13 cellular contexts compared by ENCODE assay signal in genomic region chr1:37391181-37391949, GRCh38.
DNase-seq lines count a peak whose midpoint lies in the region; ATAC-seq lines count a peak whose summit lies in the region.
"Had no signal": no experiment of that assay in that cellular context is flagged by ENCODE, and none has a peak within 500 bp of the region (broad histone marks: within the 10 kb centered on the region; RNA-seq: fewer than 3 reads in every experiment).

No MANE protein-coding gene starts in this region.

- no peak overlapping the region for H3K4me3 Mint-ChIP-seq in activated naive CD8-positive, alpha-beta T cell treated with anti-CD3 and anti-CD28 coated beads, Interleukin-2, amount 50 U/mL, for 24 hours
- no peak overlapping the region for H3K4me3 Mint-ChIP-seq in stimulated activated memory B cell treated with anti-CD40 and anti-IgM and Interleukin-4, amounts not matched to agents 10 μg/mL and 1 μg/mL and 100 μg/mL, for 72 hours
- H3K4me3 Mint-ChIP-seq: activated T-helper 1 cell treated with anti-CD3 and anti-CD28 coated beads, Interleukin-12 subunit alpha, Interleukin-12 subunit beta, Interleukin-2, Interleukin-4 antibody, amounts not matched to agents 30 ng/mL and 10 ng/mL and 1 ng/mL, durations not matched to agents 14 hours and 24 hours and 36 hours; HFFc6 had no signal

- peaks cover 16% of the 10 kb centered on the region for H3K27me3 Mint-ChIP-seq in activated naive CD8-positive, alpha-beta T cell treated with anti-CD3 and anti-CD28 coated beads, Interleukin-2, amount 50 U/mL, for 24 hours
- H3K27me3 Mint-ChIP-seq in stimulated activated memory B cell treated with anti-CD40 and anti-IgM and Interleukin-4, amounts not matched to agents 10 μg/mL and 1 μg/mL and 100 μg/mL, for 72 hours = peaks cover 49% of the 10 kb centered on the region

- H3K4me1 ChIP-seq in ectodermal cell (ENCODE audit: control insufficient read depth, insufficient read depth, low read length) = peaks cover 35% of the 10 kb centered on the region

- no peak overlapping the region for H3K27ac Mint-ChIP-seq in activated naive CD8-positive, alpha-beta T cell treated with anti-CD3 and anti-CD28 coated beads, Interleukin-2, amount 50 U/mL, for 24 hours
- H3K27ac Mint-ChIP-seq in stimulated activated memory B cell treated with anti-CD40 and anti-IgM and Interleukin-4, amounts not matched to agents 10 μg/mL and 1 μg/mL and 100 μg/mL, for 72 hours = no peak overlapping the region
- H3K27ac Mint-ChIP-seq: activated T-helper 1 cell treated with anti-CD3 and anti-CD28 coated beads, Interleukin-12 subunit alpha, Interleukin-12 subunit beta, Interleukin-2, Interleukin-4 antibody, amounts not matched to agents 30 ng/mL and 10 ng/mL and 1 ng/mL, durations not matched to agents 14 hours and 24 hours and 36 hours; HFFc6 had no signal

- no peaks in the 10 kb centered on the region for H3K9me3 Mint-ChIP-seq in activated naive CD8-positive, alpha-beta T cell treated with anti-CD3 and anti-CD28 coated beads, Interleukin-2, amount 50 U/mL, for 24 hours
- H3K9me3 Mint-ChIP-seq in stimulated activated memory B cell treated with anti-CD40 and anti-IgM and Interleukin-4, amounts not matched to agents 10 μg/mL and 1 μg/mL and 100 μg/mL, for 72 hours = no peaks in the 10 kb centered on the region
- H3K9me3 Mint-ChIP-seq: activated T-helper 1 cell treated with anti-CD3 and anti-CD28 coated beads, Interleukin-12 subunit alpha, Interleukin-12 subunit beta, Interleukin-2, Interleukin-4 antibody, amounts not matched to agents 30 ng/mL and 10 ng/mL and 1 ng/mL, durations not matched to agents 14 hours and 24 hours and 36 hours; HFFc6 had no signal

- H3K4me3 ChIP-seq in ectodermal cell (ENCODE audit: insufficient read depth, low read depth, low read length) = no peak overlapping the region
- H3K4me3 ChIP-seq: smooth muscle cell had no signal

- H3K27me3 ChIP-seq in ectodermal cell (ENCODE audit: control insufficient read depth, insufficient read depth, low read length, poor library complexity, severe bottlenecking) = no peaks in the 10 kb centered on the region

- H3K27ac ChIP-seq in ectodermal cell (ENCODE audit: insufficient read depth, low read depth, low read length, poor library complexity, severe bottlenecking) = peak overlapping the region; percentile 50

- no peak for ATAC-seq in activated naive CD8-positive, alpha-beta T cell treated with anti-CD3 and anti-CD28 coated beads, Interleukin-2, amount 50 U/mL, for 24 hours
- no peak for ATAC-seq in HG03045 (IDR thresholded peaks at IDR 0.05; ENCODE audit: unreplicated experiment)
- no peak for ATAC-seq in GM18858 (IDR thresholded peaks at IDR 0.05; ENCODE audit: unreplicated experiment)
- no peak for ATAC-seq in stimulated activated memory B cell treated with anti-CD40 and anti-IgM and Interleukin-4, amounts not matched to agents 10 μg/mL and 1 μg/mL and 100 μg/mL, for 72 hours
- ATAC-seq: Right ventricle myocardium inferior had no signal

- 7 to 10% methylated on average over 10 of the region's 10 CpGs for WGBS in ectodermal cell, 2 experiments

- H3K4me1 Mint-ChIP-seq in activated naive CD8-positive, alpha-beta T cell treated with anti-CD3 and anti-CD28 coated beads, Interleukin-2, amount 50 U/mL, for 24 hours = no peaks in the 10 kb centered on the region
- H3K4me1 Mint-ChIP-seq in stimulated activated memory B cell treated with anti-CD40 and anti-IgM and Interleukin-4, amounts not matched to agents 10 μg/mL and 1 μg/mL and 100 μg/mL, for 72 hours = no peaks in the 10 kb centered on the region

- no peaks in the 10 kb centered on the region for H3K9me3 ChIP-seq in ectodermal cell (ENCODE audit: control insufficient read depth, low read length)

- no peaks in the 10 kb centered on the region for H3K36me3 Mint-ChIP-seq in activated naive CD8-positive, alpha-beta T cell treated with anti-CD3 and anti-CD28 coated beads, Interleukin-2, amount 50 U/mL, for 24 hours (ENCODE audit: low read depth)
- no peaks in the 10 kb centered on the region for H3K36me3 Mint-ChIP-seq in stimulated activated memory B cell treated with anti-CD40 and anti-IgM and Interleukin-4, amounts not matched to agents 10 μg/mL and 1 μg/mL and 100 μg/mL, for 72 hours

- DNase-seq in Ammon's horn (ENCODE audit: low spot score) (peak; percentile 43), HPDE6-E6E7 (ENCODE audit: extremely low spot score) (peak; percentile 14), NCI-H2227 (lab: John Stamatoyannopoulos, UW; ENCODE audit: unreplicated experiment) (peak; percentile 95)
- no peak for DNase-seq in activated naive CD8-positive, alpha-beta T cell treated with anti-CD3 and anti-CD28 coated beads, Interleukin-2, amount 50 U/mL, for 24 hours
- DNase-seq: HFFc6, trophoblast cell had no signal

- no peaks in the 10 kb centered on the region for H3K36me3 ChIP-seq in ectodermal cell (ENCODE audit: control insufficient read depth, insufficient read depth, low read length)
